In the genomic region with DNA sequence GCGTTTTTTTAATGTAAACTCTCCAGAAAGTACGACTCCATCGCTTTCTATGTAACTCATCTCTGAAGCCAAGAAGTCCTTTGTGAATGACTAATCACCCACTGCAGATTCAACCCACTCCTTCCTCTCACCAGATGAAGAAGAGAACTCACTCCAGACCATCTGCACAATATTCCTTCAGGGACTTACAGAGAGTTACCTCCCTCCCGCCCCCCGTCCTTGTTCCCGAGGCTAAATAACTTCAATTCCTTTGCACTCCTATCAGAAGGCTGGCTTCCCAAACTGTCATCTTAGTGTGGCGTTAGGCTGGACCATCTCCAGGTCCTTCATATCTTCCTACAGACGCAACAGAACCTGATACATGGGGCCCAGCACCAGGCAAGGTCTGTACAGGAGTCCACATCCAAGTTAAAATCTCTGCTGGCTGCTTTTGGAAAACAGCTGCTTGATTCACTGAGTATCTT, we compare ENCODE assay signal across 10 cellular contexts.
DNase-seq lines count a peak whose midpoint lies in the region; ATAC-seq, FAIRE-seq and TF ChIP-seq lines count a peak whose summit lies in the region.
"Had no signal": no experiment of that assay in that cellular context is flagged by ENCODE, and none has a peak within 500 bp of the region (broad histone marks: within the 10 kb centered on the region; RNA-seq: fewer than 3 reads in every experiment).

No MANE protein-coding gene starts in this region.

- H3K27me3 ChIP-seq in muscle layer of duodenum (ENCODE audit: low read depth, low read length) (no peaks in the 10 kb centered on the region), Caco-2 (replicated peaks; ENCODE audit: control insufficient read depth, insufficient read depth, low read length) (no peaks in the 10 kb centered on the region)

- ATAC-seq in GM19023 (IDR thresholded peaks at IDR 0.05; ENCODE audit: unreplicated experiment), result no peak

- POLR2A ChIA-PET in Caco-2 (lab: Charles Lee), result no interaction called here

- H3K9me3 Mint-ChIP-seq in Caco-2 (ENCODE audit: unreplicated experiment), result no peaks in the 10 kb centered on the region

- H3K4me3 Mint-ChIP-seq in Caco-2 (ENCODE audit: unreplicated experiment), result no peak overlapping the region

- DNase-seq in AG09309 (ENCODE audit: low read depth) (peak; percentile 81), HS-5 (ENCODE audit: low read depth) (peak; percentile 64), choroid plexus epithelial cell (ENCODE audit: low read depth) (peak; percentile 81), Caco-2 (no peak), GM12891 (ENCODE audit: insufficient read length, low spot score) (no peak), HuH-7.5 (ENCODE audit: low spot score) (no peak)
- DNase-seq: activated CD8-positive, alpha-beta memory T cell treated with anti-CD3 and anti-CD28 coated beads for 24 hours; GDM1 had no signal

- H3K27ac ChIP-seq in muscle layer of duodenum (ENCODE audit: low read length), result peak overlapping the region; percentile 26

- H3K4me3 ChIP-seq in AG09309 (ENCODE audit: control insufficient read depth, low read depth, low read length), result no peak overlapping the region
- H3K4me3 ChIP-seq in choroid plexus epithelial cell (ENCODE audit: low read depth, low read length), result no peak overlapping the region
- H3K4me3 ChIP-seq in muscle layer of duodenum (ENCODE audit: low read depth in 1 of 2, low read length in 2 of 2), result no peak overlapping the region
- H3K4me3 ChIP-seq in Caco-2 (ENCODE audit: low read depth, low read length), result no peak overlapping the region

- H3K36me3 Mint-ChIP-seq in Caco-2 (ENCODE audit: insufficient read depth, unreplicated experiment), result peaks cover 51% of the 10 kb centered on the region

- H3K9me3 ChIP-seq in muscle layer of duodenum (ENCODE audit: control insufficient read depth in 1 of 2, low read length in 2 of 2) (no peaks in the 10 kb centered on the region), Caco-2 (no peaks in the 10 kb centered on the region)

- TF ChIP-seq CTCF in AG09309 (IDR thresholded peaks at IDR 0.05; ENCODE audit: control insufficient read depth, insufficient read depth, low read depth, low read length, missing control alignments) (no peak), choroid plexus epithelial cell (conservative IDR thresholded peaks at IDR 0.05; ENCODE audit: low read depth, low read length) (no peak), Caco-2 (IDR thresholded peaks at IDR 0.05; ENCODE audit: insufficient read depth in 1 of 2, low read depth in 1 of 2, low read length in 1 of 2, severe bottlenecking in 1 of 2, unreplicated experiment in 1 of 2) (no peak)

- H3K27ac Mint-ChIP-seq in Caco-2 (ENCODE audit: unreplicated experiment), result no peak overlapping the region

- CTCF ChIA-PET in Caco-2 (lab: Charles Lee), result no interaction called here

- BruUV-seq in Caco-2 (replicated peaks; lab: Mats Ljungman, UMichigan), result no TSS peak

- no peak for TF ChIP-seq POLR2A in GM12891 (IDR thresholded peaks at IDR 0.05; ENCODE audit: low read depth, low read length)

- no peak for FAIRE-seq in GM12891 (lab: Jason Lieb, UNC)

- H3K36me3 ChIP-seq in muscle layer of duodenum (ENCODE audit: control insufficient read depth in 1 of 2, insufficient read depth in 2 of 2, low read length in 2 of 2) (peaks cover 0 to 13% of the 10 kb centered on the region in 2 donors), Caco-2 (ENCODE audit: control insufficient read depth, insufficient read depth, low read length) (no peaks in the 10 kb centered on the region)

- H3K27me3 Mint-ChIP-seq in Caco-2 (ENCODE audit: insufficient read depth, unreplicated experiment), result no peaks in the 10 kb centered on the region

- intact Hi-C loops in Caco-2 (cut with micrococcal nuclease; ENCODE audit: unreplicated experiment), result no loop called here

- H3K4me1 Mint-ChIP-seq in Caco-2 (ENCODE audit: low read depth, unreplicated experiment), result peaks cover 32% of the 10 kb centered on the region

- H3K4me1 ChIP-seq in muscle layer of duodenum (ENCODE audit: control insufficient read depth in 1 of 2, insufficient read depth in 2 of 2, low read length in 2 of 2) (peaks cover 12 to 32% of the 10 kb centered on the region in 2 donors), Caco-2 (peaks cover 38% of the 10 kb centered on the region)

TF ChIP-seq in GM12891, 5 proteins besides CTCF, POLR2A, EP300 and RAD21:
- TF ChIP-seq PAX5 (IDR thresholded peaks at IDR 0.05; ENCODE audit: insufficient read depth, low read length, severe bottlenecking), result no peak

Comparison
In these comparisons a context has a peak if more than half of its experiments do, and no peak if none do; other contexts are left out.
1. DNase-seq: peak in AG09309 (single experiment), HS-5 (single experiment) and choroid plexus epithelial cell (single experiment); none in Caco-2 (0 of 2), GM12891 (single experiment) and HuH-7.5 (single experiment).